30 cellular contexts compared by ENCODE assay signal in the genomic region with DNA sequence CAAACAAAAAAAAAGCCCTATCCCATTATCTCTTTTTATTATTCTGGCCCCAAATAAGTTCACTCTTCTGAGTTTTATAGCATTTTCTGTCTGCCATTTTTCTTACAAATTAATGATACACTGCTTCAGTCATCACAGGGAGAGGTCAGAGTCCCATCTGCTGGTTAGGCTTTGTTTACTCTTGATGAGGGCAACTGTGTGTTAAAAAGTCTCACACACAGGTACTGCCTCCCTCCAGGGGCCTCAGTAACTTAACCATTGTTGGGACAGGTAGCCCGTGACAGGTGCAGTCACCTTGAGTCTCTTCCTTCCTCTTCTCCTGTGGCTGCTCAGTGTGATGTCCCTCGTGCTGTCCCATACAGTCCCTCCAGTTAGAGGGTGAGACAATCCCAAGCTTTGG.
"Had no signal": no experiment of that assay in that cellular context is flagged by ENCODE, and none has a peak within 500 bp of the region (broad histone marks: within the 10 kb centered on the region; RNA-seq: fewer than 3 reads in every experiment).

No MANE protein-coding gene starts in this region.

- FAIRE-seq: bronchial epithelial cell, TTC549 had no signal

- H3K27me3 ChIP-seq: ascending aorta, cardiac muscle cell had no signal

- H3K4me3 ChIP-seq: ascending aorta, cardiac muscle cell had no signal

- H3K4me1 ChIP-seq: ascending aorta had no signal

- H3K36me3 ChIP-seq: ascending aorta, cardiac muscle cell had no signal

- H3K9me3 ChIP-seq: ascending aorta had no signal

- ATAC-seq: activated CD8-positive, alpha-beta memory T cell treated with anti-CD3 and anti-CD28 coated beads, Interleukin-2, amount 10 ng/mL, durations not matched to agents 7 days and 5 days; activated CD8-positive, alpha-beta T cell treated with anti-CD3 and anti-CD28 coated beads for 36 hours; activated naive CD8-positive, alpha-beta T cell treated with anti-CD3 and anti-CD28 coated beads, Interleukin-2, amount 50 U/mL, for 24 hours had no signal

- DNase-seq: activated B cell treated with CpG ODN at 0.5 μM for 24 hours; activated CD4-positive, alpha-beta memory T cell treated with anti-CD3 and anti-CD28 coated beads for 36 hours; activated CD4-positive, alpha-beta T cell treated with anti-CD3 and anti-CD28 coated beads for 4 hours; activated CD4-positive, alpha-beta T cell treated with anti-CD3 and anti-CD28 coated beads, Interleukin-2, amount 10 ng/mL, durations not matched to agents 24 days and 14 days; activated CD4-positive, alpha-beta T cell treated with anti-CD3 and anti-CD28 coated beads, Interleukin-2, amount 50 U/mL, for 1 hour; activated CD4-positive, alpha-beta T cell treated with anti-CD3 and anti-CD28 coated beads, Interleukin-2, amount 50 U/mL, for 4 hours; activated CD4-positive, CD25-positive, alpha-beta regulatory T cell treated with anti-CD3 and anti-CD28 coated beads, Interleukin-2, amount 50 U/mL, for 72 hours; activated CD8-positive, alpha-beta memory T cell treated with anti-CD3 and anti-CD28 coated beads, Interleukin-2, amount 10 ng/mL, durations not matched to agents 7 days and 5 days; activated CD8-positive, alpha-beta memory T cell treated with anti-CD3 and anti-CD28 coated beads, Interleukin-2, amount 50 U/mL, for 48 hours; activated CD8-positive, alpha-beta T cell treated with anti-CD3 and anti-CD28 coated beads for 36 hours; activated effector memory CD4-positive, alpha-beta T cell treated with Interleukin-2 at 50 U/mL for 16 hours; activated gamma-delta T cell; activated naive CD4-positive, alpha-beta T cell treated with anti-CD3 and anti-CD28 coated beads, Interleukin-2, amount 10 ng/mL, durations not matched to agents 7 days and 5 days; activated naive CD4-positive, alpha-beta T cell treated with Interleukin-2 at 50 U/mL for 16 hours; activated naive CD8-positive, alpha-beta T cell treated with anti-CD3 and anti-CD28 coated beads, Interleukin-2, amount 10 ng/mL, durations not matched to agents 7 days and 5 days; activated naive CD8-positive, alpha-beta T cell treated with anti-CD3 and anti-CD28 coated beads, Interleukin-2, amount 50 U/mL, for 24 hours; activated T-cell treated with anti-CD3 and anti-CD28 coated beads, Interleukin-2, amount 50 U/mL, for 24 hours; activated T-cell treated with anti-CD3 and anti-CD28 coated beads, Interleukin-2, amount 50 U/mL, for 48 hours; amygdala; anterior cingulate cortex; caudate nucleus; cerebellar nuclear complex; T-helper 1 cell; T-helper 2 cell; T-helper 9 cell had no signal

- H3K27ac ChIP-seq: ascending aorta, cardiac muscle cell, VCaP had no signal
